ENCODE assay signal across 8 cellular contexts in the genomic region with DNA sequence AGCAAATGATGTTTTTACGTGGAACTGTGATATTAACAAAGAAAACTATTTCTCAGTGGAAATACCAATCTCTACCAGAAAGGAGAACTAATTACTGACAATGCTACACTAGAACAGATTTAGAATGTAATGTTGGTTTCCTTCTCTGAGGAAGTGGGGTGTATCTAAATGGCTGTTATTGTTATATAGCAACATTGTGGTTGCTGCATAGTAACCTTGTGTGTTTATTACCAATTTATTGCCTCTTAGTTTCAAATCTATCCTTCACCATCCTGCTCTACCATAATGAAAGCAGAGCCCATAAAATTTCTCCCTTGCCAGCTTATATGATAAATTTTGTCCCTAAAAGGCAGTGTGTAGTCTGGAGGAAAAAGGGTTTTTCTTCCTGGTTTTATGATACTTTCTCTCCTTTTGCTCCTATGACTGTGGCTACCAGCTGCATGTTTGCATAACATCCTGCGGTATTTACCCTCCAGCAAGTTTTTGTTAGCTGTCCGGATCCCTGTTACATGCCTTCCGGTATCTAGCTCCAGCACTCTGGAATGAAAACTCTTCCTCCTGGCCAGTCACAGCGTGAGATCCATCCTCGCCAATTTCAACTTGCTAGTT. TPM values are rescaled to one million over a fixed set of nuclear protein-coding genes. Genes with fewer than 3 reads are reported as not detected.
DNase-seq lines count a peak whose midpoint lies in the region; ATAC-seq, FAIRE-seq and TF ChIP-seq lines count a peak whose summit lies in the region.

No MANE protein-coding gene starts in this region.

- CTCF ChIA-PET in CD8-positive, alpha-beta memory T cell (lab: Charles Lee): interaction anchor here (1.0 to 4.4 kb wide), 6 partner anchors 10 to 169 kb away, joined by 3 to 16 read pairs (median 4); no protein-coding TSS in a partner anchor

- POLR2A ChIA-PET in CD8-positive, alpha-beta memory T cell (lab: Charles Lee): interaction anchor here (0.6 to 4.3 kb wide), 9 partner anchors 9 to 164 kb away, joined by 3 to 30 read pairs (median 5); a partner anchor contains a TSS

- no peaks in the 10 kb centered on the region for H3K27me3 ChIP-seq in CD8-positive, alpha-beta memory T cell (ENCODE audit: insufficient read depth, low read length, poor library complexity, severe bottlenecking)
- H3K27me3 ChIP-seq in SJSA1 (replicated peaks): no peaks in the 10 kb centered on the region
- no peaks in the 10 kb centered on the region for H3K27me3 ChIP-seq in small intestine (ENCODE audit: control insufficient read depth in 2 of 2, insufficient read depth in 2 of 2, low read length in 2 of 2)

- intact Hi-C loops in posterior vena cava (cut with DNase I): no loop called here

- peaks cover 0 to 30% (median 4%) of the 10 kb centered on the region in 3 donors for H3K36me3 Mint-ChIP-seq in CD8-positive, alpha-beta memory T cell

- peak overlapping the region; percentile 97 to 100 (median 98) for H3K27ac Mint-ChIP-seq in CD8-positive, alpha-beta memory T cell

- no peak for TF ChIP-seq CTCF in GM20000 (IDR thresholded peaks at IDR 0.05; ENCODE audit: extremely low read depth, missing control alignments)

- H3K9me3 Mint-ChIP-seq in CD8-positive, alpha-beta memory T cell: no peaks in the 10 kb centered on the region

- peak overlapping the region; percentile 99 for H3K27ac ChIP-seq in CD8-positive, alpha-beta memory T cell (ENCODE audit: low read depth, low read length)
- H3K27ac ChIP-seq in SJSA1 (peak overlapping the region; percentile 93), small intestine (ENCODE audit: low read depth in 1 of 2, low read length in 1 of 2) (peak overlapping the region; percentile 48 to 70)

- peaks cover 70 to 83% (median 77%) of the 10 kb centered on the region in 3 donors for H3K4me1 Mint-ChIP-seq in CD8-positive, alpha-beta memory T cell

- FAIRE-seq in small intestine (lab: Jason Lieb, UNC): no peak

- H3K27me3 Mint-ChIP-seq in CD8-positive, alpha-beta memory T cell: no peaks in the 10 kb centered on the region

- H3K4me3 Mint-ChIP-seq in CD8-positive, alpha-beta memory T cell: peak overlapping the region; percentile 75 to 87 (median 77)

- peak; percentile 62 for ATAC-seq in HG03558 (IDR thresholded peaks at IDR 0.05; ENCODE audit: extremely low read depth, unreplicated experiment)

- H3K4me3 ChIP-seq in CD8-positive, alpha-beta memory T cell (ENCODE audit: low read length): peak overlapping the region; percentile 56
- H3K4me3 ChIP-seq in SJSA1 (peak overlapping the region; percentile 29), small intestine (ENCODE audit: low read depth in 1 of 2, low read length in 2 of 2) (no peak overlapping the region)

- DNase-seq in CD8-positive, alpha-beta memory T cell: peak in 3 of 5 donors; percentile 52 to 84 (median 79)
- DNase-seq in GM20000 (ENCODE audit: low spot score): peak; percentile 36
- peak; percentile 84 to 88 for DNase-seq in SJSA1 (ENCODE audit: low read depth in 1 of 2, low spot score in 2 of 2)
- DNase-seq in glomerular visceral epithelial cell (ENCODE audit: extremely low spot score): peak; percentile 57
- DNase-seq in small intestine: peak; percentile 41
- no peak for DNase-seq in DMS79 (lab: John Stamatoyannopoulos, UW)
- no peak for DNase-seq in posterior vena cava (ENCODE audit: low spot score)

- no peaks in the 10 kb centered on the region for H3K36me3 ChIP-seq in CD8-positive, alpha-beta memory T cell (ENCODE audit: insufficient read depth, low read length)
- H3K36me3 ChIP-seq in SJSA1 (no peaks in the 10 kb centered on the region), small intestine (ENCODE audit: control insufficient read depth in 2 of 2, insufficient read depth in 2 of 2, low read length in 2 of 2) (no peaks in the 10 kb centered on the region)

- H3K9me3 ChIP-seq in CD8-positive, alpha-beta memory T cell (ENCODE audit: low read length): no peaks in the 10 kb centered on the region
- H3K9me3 ChIP-seq in SJSA1 (replicated peaks) (no peaks in the 10 kb centered on the region), small intestine (ENCODE audit: control insufficient read depth, low read depth) (no peaks in the 10 kb centered on the region)

- peaks cover 44% of the 10 kb centered on the region for H3K4me1 ChIP-seq in CD8-positive, alpha-beta memory T cell (ENCODE audit: insufficient read depth, low read length)
- H3K4me1 ChIP-seq in SJSA1 (replicated peaks) (peaks cover 25% of the 10 kb centered on the region), small intestine (ENCODE audit: control insufficient read depth in 2 of 2, insufficient read depth in 1 of 2, low read depth in 1 of 2, low read length in 1 of 2) (no peaks in the 10 kb centered on the region)

- WGBS in small intestine, 3 donors: 22 to 25% (median 24%) methylated on average over 6 of the region's 6 CpGs

RNA-seq across cellular contexts. Expression of a gene that starts 5.7 kb away (rescaled TPM):
- total RNA-seq in CD8-positive, alpha-beta memory T cell: 100 to 1,000 TPM; 145 to 161 TPM
- 562 TPM for polyA plus RNA-seq in CD8-positive, alpha-beta memory T cell
- not detected in 2 replicates for total RNA-seq in SJSA1 (2014; rRNA removed; shearing (Covaris generic))
- polyA plus RNA-seq in small intestine: 1 to 10 TPM in 2 of 3 donors, not detected in 1; 3.4 to 5.9 TPM
- total RNA-seq in posterior vena cava: 1 to 10 TPM; 1.4 to 1.9 TPM

RNA-seq across cellular contexts. Expression of a gene that starts 14.1 kb away (rescaled TPM):
- total RNA-seq in CD8-positive, alpha-beta memory T cell: 10 to 100 TPM; 10.7 to 16.2 TPM
- polyA plus RNA-seq in CD8-positive, alpha-beta memory T cell: 3.4 TPM
- not detected in 2 replicates for total RNA-seq in SJSA1 (2014; rRNA removed; shearing (Covaris generic))
- under 1 TPM in 1 of 3 donors, not detected in 2; 0.06 TPM for polyA plus RNA-seq in small intestine
- total RNA-seq in posterior vena cava: not detected

RNA-seq across cellular contexts. Expression of a gene that starts 24.9 kb away (rescaled TPM):
- 1 to 10 TPM; 3.0 to 3.2 TPM for total RNA-seq in CD8-positive, alpha-beta memory T cell
- 7.1 TPM for polyA plus RNA-seq in CD8-positive, alpha-beta memory T cell
- not detected in 2 replicates for total RNA-seq in SJSA1 (2014; rRNA removed; shearing (Covaris generic))
- under 1 TPM in 1 of 3 donors, not detected in 2; 0.37 TPM for polyA plus RNA-seq in small intestine
- not detected for total RNA-seq in posterior vena cava

RNA-seq across cellular contexts. Expression of a gene that starts 40.3 kb away (rescaled TPM):
- total RNA-seq in CD8-positive, alpha-beta memory T cell: 1 to 10 TPM; 4.9 to 5.7 TPM
- 13.3 TPM for polyA plus RNA-seq in CD8-positive, alpha-beta memory T cell
- total RNA-seq in SJSA1 (2014; rRNA removed; shearing (Covaris generic)): not detected in 2 replicates
- polyA plus RNA-seq in small intestine: 1 to 10 TPM in 1 of 3 donors, under 1 TPM in 1, not detected in 1; 0.36 to 2.4 TPM
- total RNA-seq in posterior vena cava: under 1 TPM in 1 of 2 donors, not detected in 1; 0.46 TPM

RNA-seq across cellular contexts. Expression of a gene that starts 57.7 kb away (rescaled TPM):
- total RNA-seq in CD8-positive, alpha-beta memory T cell: 10 to 100 TPM; 12.9 to 13.7 TPM
- polyA plus RNA-seq in CD8-positive, alpha-beta memory T cell: 65.1 TPM
- total RNA-seq in SJSA1 (2014; rRNA removed; shearing (Covaris generic)): not detected in 2 replicates
- polyA plus RNA-seq in small intestine: under 1 TPM in 2 of 3 donors, not detected in 1; 0.58 to 0.81 TPM
- under 1 TPM in 1 of 2 donors, not detected in 1; 0.38 TPM for total RNA-seq in posterior vena cava

Comparison
In these comparisons a context has a peak if more than half of its experiments do, and no peak if none do; other contexts are left out.
1. DNase-seq: peak in CD8-positive, alpha-beta memory T cell (3 of 5), GM20000 (single experiment), SJSA1 (2 of 2), glomerular visceral epithelial cell (single experiment) and small intestine (single experiment); none in DMS79 (single experiment) and posterior vena cava (single experiment).
2. H3K4me3 ChIP-seq: peak in CD8-positive, alpha-beta memory T cell (single experiment) and SJSA1 (single experiment); none in small intestine (0 of 2).
3. RNA of a gene that starts 5.7 kb away (total RNA-seq): 145 to 161 TPM in CD8-positive, alpha-beta memory T cell; 1.4 to 1.9 TPM in posterior vena cava and not detected in SJSA1; every median in the first group is over 10 times any median in the second.
4. RNA of a gene that starts 14.1 kb away (total RNA-seq): 10.7 to 16.2 TPM in CD8-positive, alpha-beta memory T cell; not detected in SJSA1 and not detected in posterior vena cava; every median in the first group is over 10 times any median in the second.
5. Peak in every context shown above with its lines, with median percentiles within 50 percentile points of each other: H3K27ac ChIP-seq.